In genomic region chr10:70131560-70131937, GRCh38 we compare ENCODE assay signal across 8 cellular contexts. TPM values are rescaled to one million over a fixed set of nuclear protein-coding genes. Genes with fewer than 3 reads are reported as not detected.
DNase-seq lines count a peak whose midpoint lies in the region; ATAC-seq, FAIRE-seq and TF ChIP-seq lines count a peak whose summit lies in the region.

No MANE protein-coding gene starts in this region.

- H3K27me3 Mint-ChIP-seq in chondrocyte (ENCODE audit: low read depth), result no peaks in the 10 kb centered on the region
- H3K27me3 Mint-ChIP-seq in naive thymus-derived CD4-positive, alpha-beta T cell, result peaks cover 0 to 8% (median 0%) of the 10 kb centered on the region in 5 donors

- H3K27ac Mint-ChIP-seq in chondrocyte (ENCODE audit: unreplicated experiment), result peak overlapping the region; percentile 91
- H3K27ac Mint-ChIP-seq in naive thymus-derived CD4-positive, alpha-beta T cell, result peak overlapping the region in 4 of 9 donors; percentile 29 to 88 (median 66)

- DNase-seq in HT-29 (ENCODE audit: low spot score) (peak; percentile 19), chondrocyte (ENCODE audit: low spot score) (no peak), frontal cortex (ENCODE audit: low spot score in 2 of 2) (no peak), foreskin melanocyte (no peak), NCI-H2171 treated with DMSO at 0.1 percent for 48 hours (lab: John Stamatoyannopoulos, UW) (no peak)
- no peak for DNase-seq in naive thymus-derived CD4-positive, alpha-beta T cell

- POLR2A ChIA-PET in naive thymus-derived CD4-positive, alpha-beta T cell (lab: Charles Lee), result no interaction called here

- FAIRE-seq in frontal cortex (lab: Jason Lieb, UNC), result no peak

- peaks cover 0 to 29% (median 25%) of the 10 kb centered on the region in 11 experiments; a peak in 17 of 22 replicates for H3K27me3 ChIP-seq in BLaER1 treated with 17β-estradiol and CSF1 and Interleukin-3, amounts not matched to agents 10 nM and 100 nM
- H3K27me3 ChIP-seq in naive thymus-derived CD4-positive, alpha-beta T cell (ENCODE audit: control insufficient read depth in 2 of 2, insufficient read depth in 2 of 2, low read length in 2 of 2), result no peaks in the 10 kb centered on the region

- intact Hi-C loops in naive thymus-derived CD4-positive, alpha-beta T cell (cut with micrococcal nuclease), result no loop called here

- peaks cover 28 to 50% (median 38%) of the 10 kb centered on the region in 10 experiments for H3K4me1 ChIP-seq in BLaER1 treated with 17β-estradiol and CSF1 and Interleukin-3, amounts not matched to agents 10 nM and 100 nM
- peaks cover 6 to 7% of the 10 kb centered on the region in 2 donors for H3K4me1 ChIP-seq in naive thymus-derived CD4-positive, alpha-beta T cell (ENCODE audit: control insufficient read depth in 2 of 2, insufficient read depth in 2 of 2, low read length in 2 of 2)

- peak overlapping the region; percentile 84 for H3K4me3 Mint-ChIP-seq in chondrocyte (ENCODE audit: unreplicated experiment)
- H3K4me3 Mint-ChIP-seq in naive thymus-derived CD4-positive, alpha-beta T cell, result peak overlapping the region; percentile 65 to 94 (median 82)

- CTCF ChIA-PET in naive thymus-derived CD4-positive, alpha-beta T cell (lab: Charles Lee), result no interaction called here

- H4K20me1 ChIP-seq in BLaER1 treated with 17β-estradiol and CSF1 and Interleukin-3, amounts not matched to agents 10 nM and 100 nM, result peaks cover 0 to 19% (median 0%) of the 10 kb centered on the region in 11 experiments; a peak in 4 of 22 replicates

- no peak for TF ChIP-seq CTCF in chondrocyte (IDR thresholded peaks at IDR 0.05)

- peak overlapping the region in 8 of 11 experiments; percentile 7 to 90 (median 82); a peak in 14 of 22 replicates for H3K27ac ChIP-seq in BLaER1 treated with 17β-estradiol and CSF1 and Interleukin-3, amounts not matched to agents 10 nM and 100 nM
- no peak overlapping the region for H3K27ac ChIP-seq in naive thymus-derived CD4-positive, alpha-beta T cell (ENCODE audit: low read depth, low read length)

- H3K4me1 Mint-ChIP-seq in chondrocyte (ENCODE audit: low read depth), result peaks cover 30% of the 10 kb centered on the region
- H3K4me1 Mint-ChIP-seq in naive thymus-derived CD4-positive, alpha-beta T cell, result peaks cover 7 to 27% (median 20%) of the 10 kb centered on the region in 7 donors

- ATAC-seq in naive thymus-derived CD4-positive, alpha-beta T cell, result no peak
- no peak for ATAC-seq in HG03108 (IDR thresholded peaks at IDR 0.05; ENCODE audit: unreplicated experiment)

- H3K4me2 ChIP-seq in BLaER1 treated with 17β-estradiol and CSF1 and Interleukin-3, amounts not matched to agents 10 nM and 100 nM, result peak overlapping the region; percentile 90 to 99 (median 97)

- H3K36me3 ChIP-seq in BLaER1 treated with 17β-estradiol and CSF1 and Interleukin-3, amounts not matched to agents 10 nM and 100 nM, result peaks cover 0 to 14% (median 0%) of the 10 kb centered on the region in 11 experiments; a peak in 2 of 22 replicates
- no peaks in the 10 kb centered on the region for H3K36me3 ChIP-seq in naive thymus-derived CD4-positive, alpha-beta T cell (ENCODE audit: control insufficient read depth in 2 of 3, insufficient read depth in 3 of 3, low read length in 3 of 3)

- H3K9me3 ChIP-seq in BLaER1 treated with 17β-estradiol and CSF1 and Interleukin-3, amounts not matched to agents 10 nM and 100 nM (replicated peaks in 1 of 11), result no peaks in the 10 kb centered on the region
- H3K9me3 ChIP-seq in naive thymus-derived CD4-positive, alpha-beta T cell (ENCODE audit: control insufficient read depth in 2 of 3, low read length in 3 of 3), result no peaks in the 10 kb centered on the region

- no peaks in the 10 kb centered on the region for H3K9me3 Mint-ChIP-seq in chondrocyte (ENCODE audit: low read depth)
- H3K9me3 Mint-ChIP-seq in naive thymus-derived CD4-positive, alpha-beta T cell, result no peaks in the 10 kb centered on the region

- H3K36me3 Mint-ChIP-seq in chondrocyte (ENCODE audit: low read depth), result peaks cover 2% of the 10 kb centered on the region
- peaks cover 0 to 5% (median under 1%) of the 10 kb centered on the region in 5 donors for H3K36me3 Mint-ChIP-seq in naive thymus-derived CD4-positive, alpha-beta T cell

- H3K9ac ChIP-seq in BLaER1 treated with 17β-estradiol and CSF1 and Interleukin-3, amounts not matched to agents 10 nM and 100 nM, result peak overlapping the region; percentile 74 to 88 (median 83); a peak in 21 of 22 replicates

- H3K4me3 ChIP-seq in BLaER1 treated with 17β-estradiol and CSF1 and Interleukin-3, amounts not matched to agents 10 nM and 100 nM, result peak overlapping the region; percentile 63 to 79 (median 70)
- no peak overlapping the region for H3K4me3 ChIP-seq in naive thymus-derived CD4-positive, alpha-beta T cell (ENCODE audit: low read length)

RNA-seq across cellular contexts. Expression of gene AIFM2, which starts 1.1 kb away (rescaled TPM):
- total RNA-seq in HT-29 (2014; rRNA removed; shearing (Covaris generic)), result 19.2 and 21.6 TPM in 2 replicates
- total RNA-seq in chondrocyte (10.0 to 10.8 TPM (median 10.3 TPM) in 3 replicates), frontal cortex (4.9 TPM)
- total RNA-seq in naive thymus-derived CD4-positive, alpha-beta T cell, result 1 to 10 TPM; 3.0 to 5.5 (median 3.2) TPM
- polyA plus RNA-seq in naive thymus-derived CD4-positive, alpha-beta T cell, result 1 to 10 TPM in 1 of 2 donors, under 1 TPM in 1; 0.91 to 2.9 TPM

RNA-seq across cellular contexts. Expression of gene TYSND1, which starts 15.0 kb away (rescaled TPM):
- total RNA-seq in HT-29 (2014; rRNA removed; shearing (Covaris generic)), result 28.2 and 32.2 TPM in 2 replicates
- 9.4 to 11.9 TPM (median 9.4 TPM) in 3 replicates for total RNA-seq in chondrocyte
- total RNA-seq in naive thymus-derived CD4-positive, alpha-beta T cell, result 10 to 100 TPM; 13.8 to 35.9 (median 19.5) TPM
- polyA plus RNA-seq in naive thymus-derived CD4-positive, alpha-beta T cell, result 10 to 100 TPM; 21.0 to 25.0 TPM
- total RNA-seq in frontal cortex, result 5.3 TPM

RNA-seq across cellular contexts. Expression of gene SAR1A, which starts 38.8 kb away (rescaled TPM):
- total RNA-seq in HT-29 (2014; rRNA removed; shearing (Covaris generic)), result 38.2 and 39.2 TPM in 2 replicates
- total RNA-seq in chondrocyte, result 203 to 233 TPM (median 212 TPM) in 3 replicates
- total RNA-seq in naive thymus-derived CD4-positive, alpha-beta T cell, result 100 to 1,000 TPM in 3 of 5 experiments, 10 to 100 TPM in 2; 81.6 to 124 (median 119) TPM
- polyA plus RNA-seq in naive thymus-derived CD4-positive, alpha-beta T cell, result 10 to 100 TPM; 14.2 to 17.8 TPM
- total RNA-seq in frontal cortex, result 233 TPM
